ENCODE assay signal across 25 cellular contexts in genomic region chr6:45350186-45350585, GRCh38. TPM values are rescaled to one million over a fixed set of nuclear protein-coding genes. Genes with fewer than 3 reads are reported as not detected.
"Had no signal": no experiment of that assay in that cellular context is flagged by ENCODE, and none has a peak within 500 bp of the region (broad histone marks: within the 10 kb centered on the region; RNA-seq: fewer than 3 reads in every experiment).

No MANE protein-coding gene starts in this region.

- H3K36me3 Mint-ChIP-seq: activated naive CD4-positive, alpha-beta T cell treated with anti-CD3 and anti-CD28 coated beads, Interleukin-2, amount 10 ng/mL, durations not matched to agents 7 days and 5 days; neural progenitor cell had no signal

- H3K4me1 ChIP-seq: adrenal gland, breast epithelium, left ventricle myocardium inferior, right lobe of liver, transverse colon had no signal

- DNase-seq: activated CD4-positive, alpha-beta memory T cell treated with anti-CD3 and anti-CD28 coated beads, Interleukin-2, amount 10 ng/mL, durations not matched to agents 7 days and 5 days; activated CD4-positive, alpha-beta T cell treated with anti-CD3 and anti-CD28 coated beads for 48 hours; activated CD4-positive, CD25-positive, alpha-beta regulatory T cell; activated effector memory CD4-positive, alpha-beta T cell treated with anti-CD3 and anti-CD28 coated beads, Interleukin-2, amount 50 U/mL, for 16 hours; activated naive CD4-positive, alpha-beta T cell treated with anti-CD3 and anti-CD28 coated beads, Interleukin-2, amount 10 ng/mL, durations not matched to agents 7 days and 5 days; activated T-cell treated with anti-CD3 and anti-CD28 coated beads for 4 hours; adrenal gland; effector CD4-positive, alpha-beta T cell; erythroblast; gastrocnemius medialis; hippocampal formation; left ventricle myocardium inferior; naive thymus-derived CD8-positive, alpha-beta T cell; posterior cingulate gyrus; right lobe of liver; stimulated activated CD4-positive, alpha-beta T cell treated with anti-CD3 and anti-CD28 coated beads, Interleukin-15, amount 100 ng/mL, for 24 hours; T-helper 17 cell; transverse colon had no signal

- H3K4me2 ChIP-seq: neural progenitor cell, smooth muscle cell had no signal

- H3K27me3 ChIP-seq: adrenal gland, breast epithelium, gastrocnemius medialis, neural progenitor cell, right lobe of liver, transverse colon had no signal

- H3K36me3 ChIP-seq: adrenal gland, breast epithelium, gastrocnemius medialis, left ventricle myocardium inferior, neural progenitor cell, right lobe of liver, transverse colon had no signal

- H3K9me3 ChIP-seq: adrenal gland, breast epithelium, gastrocnemius medialis, left ventricle myocardium inferior, right lobe of liver, transverse colon had no signal

- H3K4me3 Mint-ChIP-seq: activated CD4-positive, alpha-beta memory T cell treated with anti-CD3 and anti-CD28 coated beads, Interleukin-2, amount 10 ng/mL, durations not matched to agents 7 days and 5 days; activated naive CD4-positive, alpha-beta T cell treated with anti-CD3 and anti-CD28 coated beads, Interleukin-2, amount 10 ng/mL, durations not matched to agents 7 days and 5 days; central memory CD8-positive, alpha-beta T cell; dendritic cell treated with granulocyte-macrophage colony-stimulating factor and Interleukin-4, amounts not matched to agents 40 ng/mL and 50 ng/mL, for 4 days; neural progenitor cell; stimulated activated memory B cell treated with anti-CD40 and anti-IgM and Interleukin-4, amounts not matched to agents 10 μg/mL and 1 μg/mL and 100 μg/mL, for 72 hours; T-helper 17 cell had no signal

- H3K4me3 ChIP-seq: adrenal gland, breast epithelium, gastrocnemius medialis, left ventricle myocardium inferior, neural progenitor cell, right lobe of liver, smooth muscle cell, transverse colon had no signal

- H3K27ac Mint-ChIP-seq: activated CD4-positive, alpha-beta memory T cell treated with anti-CD3 and anti-CD28 coated beads, Interleukin-2, amount 10 ng/mL, durations not matched to agents 7 days and 5 days; activated naive CD4-positive, alpha-beta T cell treated with anti-CD3 and anti-CD28 coated beads, Interleukin-2, amount 10 ng/mL, durations not matched to agents 7 days and 5 days; dendritic cell treated with granulocyte-macrophage colony-stimulating factor and Interleukin-4, amounts not matched to agents 40 ng/mL and 50 ng/mL, for 4 days; neural progenitor cell; stimulated activated memory B cell treated with anti-CD40 and anti-IgM and Interleukin-4, amounts not matched to agents 10 μg/mL and 1 μg/mL and 100 μg/mL, for 72 hours; T-helper 17 cell had no signal

- H2AFZ ChIP-seq: neural progenitor cell had no signal

- H3K4me1 Mint-ChIP-seq: activated naive CD4-positive, alpha-beta T cell treated with anti-CD3 and anti-CD28 coated beads, Interleukin-2, amount 10 ng/mL, durations not matched to agents 7 days and 5 days; central memory CD8-positive, alpha-beta T cell; neural progenitor cell; stimulated activated memory B cell treated with anti-CD40 and anti-IgM and Interleukin-4, amounts not matched to agents 10 μg/mL and 1 μg/mL and 100 μg/mL, for 72 hours; T-helper 17 cell had no signal

- ATAC-seq: gastrocnemius medialis; naive thymus-derived CD8-positive, alpha-beta T cell; right lobe of liver; stimulated activated memory B cell treated with anti-CD40 and anti-IgM and Interleukin-4, amounts not matched to agents 10 μg/mL and 1 μg/mL and 100 μg/mL, for 72 hours; T-helper 17 cell had no signal

- H3K9ac ChIP-seq: neural progenitor cell had no signal

- H3K9me3 Mint-ChIP-seq: activated CD4-positive, alpha-beta memory T cell treated with anti-CD3 and anti-CD28 coated beads, Interleukin-2, amount 10 ng/mL, durations not matched to agents 7 days and 5 days; activated naive CD4-positive, alpha-beta T cell treated with anti-CD3 and anti-CD28 coated beads, Interleukin-2, amount 10 ng/mL, durations not matched to agents 7 days and 5 days; central memory CD8-positive, alpha-beta T cell; dendritic cell treated with granulocyte-macrophage colony-stimulating factor and Interleukin-4, amounts not matched to agents 40 ng/mL and 50 ng/mL, for 4 days; naive thymus-derived CD8-positive, alpha-beta T cell; neural progenitor cell; stimulated activated memory B cell treated with anti-CD40 and anti-IgM and Interleukin-4, amounts not matched to agents 10 μg/mL and 1 μg/mL and 100 μg/mL, for 72 hours had no signal

- H3K27me3 Mint-ChIP-seq: activated CD4-positive, alpha-beta memory T cell treated with anti-CD3 and anti-CD28 coated beads, Interleukin-2, amount 10 ng/mL, durations not matched to agents 7 days and 5 days; activated naive CD4-positive, alpha-beta T cell treated with anti-CD3 and anti-CD28 coated beads, Interleukin-2, amount 10 ng/mL, durations not matched to agents 7 days and 5 days; central memory CD8-positive, alpha-beta T cell; dendritic cell treated with granulocyte-macrophage colony-stimulating factor and Interleukin-4, amounts not matched to agents 40 ng/mL and 50 ng/mL, for 4 days; naive thymus-derived CD8-positive, alpha-beta T cell; stimulated activated memory B cell treated with anti-CD40 and anti-IgM and Interleukin-4, amounts not matched to agents 10 μg/mL and 1 μg/mL and 100 μg/mL, for 72 hours; T-helper 17 cell had no signal

RNA-seq across cellular contexts. Expression of gene RUNX2, which starts 22.1 kb away (rescaled TPM):
- total RNA-seq: lung microvascular endothelial cell had no signal
